ENCODE assay signal across 26 cellular contexts in genomic region chr15:75493732-75494131, GRCh38.
"Had no signal": no experiment of that assay in that cellular context is flagged by ENCODE, and none has a peak within 500 bp of the region (broad histone marks: within the 10 kb centered on the region; RNA-seq: fewer than 3 reads in every experiment).

No MANE protein-coding gene starts in this region.

- H3K27ac ChIP-seq: cardiac muscle cell had no signal

- H3K27ac Mint-ChIP-seq: activated CD4-positive, alpha-beta T cell treated with anti-CD3 and anti-CD28 coated beads, Interleukin-2, amount 10 ng/mL, durations not matched to agents 24 days and 14 days; activated CD8-positive, alpha-beta T cell treated with anti-CD3 and anti-CD28 coated beads for 36 hours; activated naive CD8-positive, alpha-beta T cell treated with anti-CD3 and anti-CD28 coated beads for 36 hours; activated T-cell treated with anti-CD3 and anti-CD28 coated beads, Interleukin-2, amount 50 U/mL, for 72 hours; activated T-helper 17 cell treated with anti-CD3 and anti-CD28 coated beads, Interleukin-2, amount 50 U/mL, for 72 hours had no signal

- H3K27me3 Mint-ChIP-seq: activated CD4-positive, alpha-beta T cell treated with anti-CD3 and anti-CD28 coated beads, Interleukin-2, amount 10 ng/mL, durations not matched to agents 24 days and 14 days; activated CD8-positive, alpha-beta T cell treated with anti-CD3 and anti-CD28 coated beads for 36 hours; activated naive CD8-positive, alpha-beta T cell treated with anti-CD3 and anti-CD28 coated beads for 36 hours; activated T-helper 17 cell treated with anti-CD3 and anti-CD28 coated beads, Interleukin-2, amount 50 U/mL, for 72 hours; central memory CD8-positive, alpha-beta T cell had no signal

- H3K4me3 ChIP-seq: cardiac muscle cell had no signal

- H3K4me1 Mint-ChIP-seq: activated naive CD8-positive, alpha-beta T cell treated with anti-CD3 and anti-CD28 coated beads for 36 hours; activated T-helper 17 cell treated with anti-CD3 and anti-CD28 coated beads, Interleukin-2, amount 50 U/mL, for 72 hours; central memory CD8-positive, alpha-beta T cell had no signal

- H3K9me3 Mint-ChIP-seq: activated CD4-positive, alpha-beta T cell treated with anti-CD3 and anti-CD28 coated beads, Interleukin-2, amount 10 ng/mL, durations not matched to agents 24 days and 14 days; activated CD8-positive, alpha-beta T cell treated with anti-CD3 and anti-CD28 coated beads for 36 hours; activated naive CD8-positive, alpha-beta T cell treated with anti-CD3 and anti-CD28 coated beads for 36 hours; activated T-cell treated with anti-CD3 and anti-CD28 coated beads, Interleukin-2, amount 50 U/mL, for 72 hours; activated T-helper 17 cell treated with anti-CD3 and anti-CD28 coated beads, Interleukin-2, amount 50 U/mL, for 72 hours; central memory CD8-positive, alpha-beta T cell had no signal

- H3K27me3 ChIP-seq: cardiac muscle cell had no signal

- ATAC-seq: activated CD8-positive, alpha-beta T cell treated with anti-CD3 and anti-CD28 coated beads for 36 hours; activated T-cell treated with anti-CD3 and anti-CD28 coated beads, Interleukin-2, amount 50 U/mL, for 72 hours; activated T-helper 17 cell treated with anti-CD3 and anti-CD28 coated beads, Interleukin-2, amount 50 U/mL, for 72 hours had no signal

- H3K4me3 Mint-ChIP-seq: activated CD4-positive, alpha-beta T cell treated with anti-CD3 and anti-CD28 coated beads, Interleukin-2, amount 10 ng/mL, durations not matched to agents 24 days and 14 days; activated CD8-positive, alpha-beta T cell treated with anti-CD3 and anti-CD28 coated beads for 36 hours; activated naive CD8-positive, alpha-beta T cell treated with anti-CD3 and anti-CD28 coated beads for 36 hours; activated T-cell treated with anti-CD3 and anti-CD28 coated beads, Interleukin-2, amount 50 U/mL, for 72 hours; activated T-helper 17 cell treated with anti-CD3 and anti-CD28 coated beads, Interleukin-2, amount 50 U/mL, for 72 hours; central memory CD8-positive, alpha-beta T cell had no signal

- DNase-seq: activated CD4-positive, alpha-beta T cell treated with anti-CD3 and anti-CD28 coated beads, Interleukin-2, amount 10 ng/mL, durations not matched to agents 24 days and 14 days; activated CD4-positive, alpha-beta T cell treated with anti-CD3 and anti-CD28 coated beads, Interleukin-2, amount 50 U/mL, for 4 hours; activated CD8-positive, alpha-beta T cell treated with anti-CD3 and anti-CD28 coated beads for 36 hours; activated effector memory CD4-positive, alpha-beta T cell treated with anti-CD3 and anti-CD28 coated beads, Interleukin-2, amount 50 U/mL, for 16 hours; activated naive CD4-positive, alpha-beta T cell; activated naive CD4-positive, alpha-beta T cell treated with anti-CD3 and anti-CD28 coated beads, Interleukin-2, amount 50 U/mL, for 16 hours; activated naive CD8-positive, alpha-beta T cell treated with anti-CD3 and anti-CD28 coated beads for 36 hours; activated T-cell treated with anti-CD3 and anti-CD28 coated beads, Interleukin-2, amount 50 U/mL, for 1 hour; activated T-cell treated with anti-CD3 and anti-CD28 coated beads, Interleukin-2, amount 50 U/mL, for 72 hours; amniotic stem cell; aorta; NCI-H1048; NCI-H1105 treated with DMSO at 0.1 percent for 48 hours; NCI-H1436 treated with DMSO at 0.1 percent for 48 hours; NCI-H1694 treated with DMSO at 0.1 percent for 48 hours; NCI-H2029; NCI-H345; NCI-H524 treated with DMSO at 0.1 percent for 48 hours; Right ventricle myocardium superior; SW 1271; T-helper 1 cell; T-helper 2 cell; T-helper 9 cell had no signal
